ENCODE assay signal across 7 cellular contexts in the genomic region with DNA sequence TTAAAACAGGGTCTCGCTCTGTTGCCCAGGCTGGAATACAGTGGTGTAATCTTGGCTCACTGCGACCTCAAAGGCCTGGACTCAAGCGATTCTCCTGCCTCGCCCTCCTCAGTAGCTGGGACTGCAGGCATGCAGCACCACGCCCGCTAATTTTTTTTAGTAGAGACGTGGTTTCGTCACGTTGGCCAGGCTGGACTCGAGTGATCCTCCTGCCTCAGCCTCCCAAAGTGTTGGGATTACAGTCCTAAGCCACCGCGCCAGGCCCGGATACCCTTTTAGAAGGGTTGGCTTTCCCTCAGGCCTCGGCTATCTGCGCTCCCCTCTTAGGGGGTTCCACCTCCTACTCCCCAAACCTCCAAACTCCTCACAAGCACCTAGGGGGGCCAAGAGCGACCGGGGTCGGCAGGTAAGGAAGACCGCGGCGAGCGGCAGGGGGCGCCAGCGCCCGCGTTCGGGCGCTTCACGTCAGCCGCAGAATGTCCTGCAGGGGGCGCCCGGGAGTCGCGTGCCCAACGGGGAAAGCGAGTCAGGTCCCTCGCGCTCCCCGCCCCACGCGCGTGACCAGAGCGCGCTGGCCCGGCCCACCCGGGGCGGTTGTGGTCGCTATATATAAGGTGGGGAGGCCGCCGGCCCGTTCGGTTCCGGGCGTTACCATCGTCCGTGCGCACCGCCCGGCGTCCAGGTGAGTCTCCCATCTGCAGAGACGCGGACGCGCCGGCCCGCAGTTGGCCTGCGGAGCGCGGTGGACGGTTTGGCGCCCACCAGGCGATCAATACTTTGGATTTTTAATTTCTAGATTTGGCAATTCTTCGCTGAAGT. TPM values are rescaled to one million over a fixed set of nuclear protein-coding genes. Genes with fewer than 3 reads are reported as not detected.
DNase-seq lines count a peak whose midpoint lies in the region; ATAC-seq and TF ChIP-seq lines count a peak whose summit lies in the region.

No MANE protein-coding gene starts in this region.

- ATAC-seq in GM18867 (IDR thresholded peaks at IDR 0.05; ENCODE audit: unreplicated experiment) (peak; percentile 84), HG03196 (IDR thresholded peaks at IDR 0.05; ENCODE audit: unreplicated experiment) (peak; percentile 91), left ventricle myocardium superior (peak; percentile 70)

- no peak for TF ChIP-seq POLR2A in vagina (IDR thresholded peaks at IDR 0.05)

- DNase-seq in SK-MEL-5 (ENCODE audit: low read depth, low spot score) (peak; percentile 57), left ventricle myocardium superior (peak; percentile 85), vagina (ENCODE audit: extremely low spot score in 2 of 2) (no peak)
- peak; percentile 71 for DNase-seq in activated naive CD8-positive, alpha-beta T cell treated with anti-CD3 and anti-CD28 coated beads, Interleukin-2, amount 50 U/mL, for 16 hours (ENCODE audit: low read depth, low spot score)

- no peak overlapping the region for H3K9ac ChIP-seq in rectal smooth muscle tissue (ENCODE audit: low read length)

- in situ Hi-C loops in SK-MEL-5 (cut with HindIII; ENCODE audit: low pct_unique_long_range_greater_than_20kb, low sequenced_read_pairs): no loop called here

- peak; percentile 80 to 95 (median 83) for TF ChIP-seq CTCF in vagina (IDR thresholded peaks at IDR 0.05)

- peak overlapping the region; percentile 55 for H3K4me3 ChIP-seq in rectal smooth muscle tissue (ENCODE audit: low read length)
- peak overlapping the region; percentile 37 to 41 for H3K4me3 ChIP-seq in vagina

- H3K27ac ChIP-seq in rectal smooth muscle tissue (ENCODE audit: low read depth, low read length) (no peak overlapping the region), vagina (no peak overlapping the region)

- intact Hi-C loops in left ventricle myocardium superior (cut with micrococcal nuclease) (no loop called here), vagina (cut with DNase I) (no loop called here)

- H3K36me3 ChIP-seq in rectal smooth muscle tissue (ENCODE audit: control insufficient read depth, insufficient read depth, low read length): no peaks in the 10 kb centered on the region
- H3K36me3 ChIP-seq in vagina: no peaks in the 10 kb centered on the region

- H3K27me3 ChIP-seq in rectal smooth muscle tissue (ENCODE audit: control insufficient read depth, insufficient read depth, low read length): no peaks in the 10 kb centered on the region
- no peaks in the 10 kb centered on the region for H3K27me3 ChIP-seq in vagina

- H3K4me1 ChIP-seq in rectal smooth muscle tissue (ENCODE audit: control insufficient read depth, insufficient read depth, low read length): no peaks in the 10 kb centered on the region
- peaks cover 8% of the 10 kb centered on the region for H3K4me1 ChIP-seq in vagina

- no peaks in the 10 kb centered on the region for H3K9me3 ChIP-seq in vagina

RNA-seq across cellular contexts. Expression of gene GATM, which starts 51.8 kb away (rescaled TPM):
- 0.85 and 2.9 TPM in 2 replicates for total RNA-seq in SK-MEL-5 (2014; rRNA removed; shearing (Covaris generic))
- 1.5 and 1.8 TPM in 2 replicates for polyA plus RNA-seq in SK-MEL-5 (2015; cell fraction: cytosol; rRNA removed)
- polyA plus RNA-seq in SK-MEL-5 (2015; cell fraction: nucleus; rRNA removed): 1.6 and 3.5 TPM in 2 replicates
- total RNA-seq in left ventricle myocardium superior (56.4 TPM), vagina (50.1 TPM)

Comparison
In these comparisons a context has a peak if more than half of its experiments do, and no peak if none do; other contexts are left out.
1. DNase-seq: peak in SK-MEL-5 (single experiment), activated naive CD8-positive, alpha-beta T cell treated with anti-CD3 and anti-CD28 coated beads, Interleukin-2, amount 50 U/mL, for 16 hours (single experiment) and left ventricle myocardium superior (single experiment); none in vagina (0 of 2).
2. RNA of gene GATM, which starts 51.8 kb away (total RNA-seq): 56.4 TPM in left ventricle myocardium superior (single experiment) and 50.1 TPM in vagina (single experiment); 0.85 to 2.9 TPM in SK-MEL-5; every median in the first group is over 10 times any median in the second.
3. Peak in every context shown above with its lines, with median percentiles within 50 percentile points of each other: ATAC-seq.